Comparison of ENCODE assay signal across 11 cellular contexts in the genomic region with DNA sequence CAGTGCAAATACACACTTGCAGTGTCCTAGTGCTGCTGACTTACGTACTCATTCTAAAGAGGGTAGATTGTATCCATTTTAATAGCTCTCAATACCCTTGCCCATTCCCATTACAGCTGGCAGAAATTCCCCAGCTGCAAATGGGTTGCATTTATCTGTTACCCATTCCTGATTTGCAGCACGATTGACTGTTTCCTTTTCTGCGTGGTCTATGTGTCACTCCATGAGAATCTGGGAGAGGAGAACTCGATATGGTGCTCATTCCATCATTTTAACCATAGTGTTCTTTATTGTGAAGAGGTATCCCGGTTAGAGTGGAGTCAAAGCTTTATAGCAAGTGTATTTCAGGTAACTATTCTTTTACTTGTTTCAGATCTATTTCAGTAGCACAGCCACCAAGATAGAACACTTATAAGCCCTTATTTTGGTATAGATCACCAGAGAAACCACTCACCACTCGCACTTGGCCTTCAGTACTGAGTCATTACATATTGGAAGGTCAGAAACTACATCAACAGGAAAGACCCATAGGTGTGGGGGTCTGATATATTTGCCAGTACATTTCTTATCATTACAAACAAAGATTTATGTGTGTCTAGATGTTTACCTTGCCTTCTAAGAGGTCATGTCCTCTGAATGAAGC.
DNase-seq lines count a peak whose midpoint lies in the region; ATAC-seq lines count a peak whose summit lies in the region.
"Had no signal": no experiment of that assay in that cellular context is flagged by ENCODE, and none has a peak within 500 bp of the region (broad histone marks: within the 10 kb centered on the region; RNA-seq: fewer than 3 reads in every experiment).

No MANE protein-coding gene starts in this region.

- ATAC-seq in GM18909 (IDR thresholded peaks at IDR 0.05; ENCODE audit: poor library complexity, unreplicated experiment) (peak; percentile 74), GM21825 (IDR thresholded peaks at IDR 0.05; ENCODE audit: unreplicated experiment) (peak; percentile 52), HG03342 (IDR thresholded peaks at IDR 0.05; ENCODE audit: unreplicated experiment) (peak; percentile 55)

- DNase-seq in renal cortical epithelial cell (ENCODE audit: low read depth): peak; percentile 15
- DNase-seq in D341Med (ENCODE audit: low spot score): no peak
- DNase-seq in GF-D8 (lab: John Stamatoyannopoulos, UW): no peak
- no peak for DNase-seq in T1000 (lab: John Stamatoyannopoulos, UW)
- DNase-seq: activated CD4-positive, alpha-beta T cell treated with anti-CD3 and anti-CD28 coated beads, Interleukin-2, amount 10 ng/mL, durations not matched to agents 24 days and 14 days; DMS53; endodermal cell; NCI-H1694 had no signal
